In genomic region chr12:54935235-54935951, GRCh38 we compare ENCODE assay signal across 8 cellular contexts. TPM values are rescaled to one million over a fixed set of nuclear protein-coding genes. Genes with fewer than 3 reads are reported as not detected.
DNase-seq lines count a peak whose midpoint lies in the region; ATAC-seq and TF ChIP-seq lines count a peak whose summit lies in the region.

No MANE protein-coding gene starts in this region.

- H3K36me3 ChIP-seq in cardiac muscle cell (no peaks in the 10 kb centered on the region), right atrium auricular region (no peaks in the 10 kb centered on the region), Peyer's patch (no peaks in the 10 kb centered on the region)

- no peaks in the 10 kb centered on the region for H3K4me1 ChIP-seq in cardiac muscle cell (ENCODE audit: low read depth)
- H3K4me1 ChIP-seq in right atrium auricular region = no peaks in the 10 kb centered on the region
- H3K4me1 ChIP-seq in Peyer's patch = peaks cover 0 to 6% (median 0%) of the 10 kb centered on the region in 4 donors

- peaks cover 5% of the 10 kb centered on the region for H3K36me3 Mint-ChIP-seq in memory B cell

- no peak for TF ChIP-seq POLR2A in Peyer's patch (IDR thresholded peaks at IDR 0.05)

- DNase-seq in cardiac muscle cell (ENCODE audit: low read depth in 1 of 2, low spot score in 1 of 2) = peak in 1 of 2 donors; percentile 81
- no peak for DNase-seq in right atrium auricular region (ENCODE audit: low spot score)
- no peak for DNase-seq in Peyer's patch
- DNase-seq in memory B cell (ENCODE audit: low spot score in 2 of 2) = no peak
- no peak for DNase-seq in C1 segment of cervical spinal cord (lab: John Stamatoyannopoulos, UW)

- peak; percentile 97 for ATAC-seq in HG03045 (IDR thresholded peaks at IDR 0.05; ENCODE audit: unreplicated experiment)
- no peak for ATAC-seq in memory B cell (ENCODE audit: low read depth)
- ATAC-seq in GM19324 (IDR thresholded peaks at IDR 0.05; ENCODE audit: low FRiP score, unreplicated experiment) = no peak

- peaks cover 7% of the 10 kb centered on the region for H3K9me3 Mint-ChIP-seq in memory B cell

- no peak overlapping the region for H3K27ac ChIP-seq in cardiac muscle cell
- H3K27ac ChIP-seq in right atrium auricular region = no peak overlapping the region
- peak overlapping the region; percentile 27 to 55 (median 43) for H3K27ac ChIP-seq in Peyer's patch
- peak overlapping the region; percentile 46 for H3K27ac ChIP-seq in angular gyrus (ENCODE audit: low read depth, low read length)

- H3K9me3 ChIP-seq in cardiac muscle cell (ENCODE audit: low read depth) (no peaks in the 10 kb centered on the region), right atrium auricular region (peaks cover 0 to 4% of the 10 kb centered on the region in 2 donors), Peyer's patch (no peaks in the 10 kb centered on the region)

- TF ChIP-seq CTCF in cardiac muscle cell (IDR thresholded peaks at IDR 0.05; ENCODE audit: low read depth, low read length) (peak; percentile 23), right atrium auricular region (IDR thresholded peaks at IDR 0.05) (no peak), Peyer's patch (IDR thresholded peaks at IDR 0.05) (peak in 2 of 6 experiments; percentile 12 to 27)

- H3K4me1 Mint-ChIP-seq in memory B cell = peaks cover 9% of the 10 kb centered on the region

- no peak overlapping the region for H3K4me3 Mint-ChIP-seq in memory B cell

- no peaks in the 10 kb centered on the region for H3K27me3 ChIP-seq in cardiac muscle cell
- H3K27me3 ChIP-seq in right atrium auricular region = no peaks in the 10 kb centered on the region
- no peaks in the 10 kb centered on the region for H3K27me3 ChIP-seq in Peyer's patch

- H3K27ac Mint-ChIP-seq in memory B cell = peak overlapping the region; percentile 11

- no peak overlapping the region for H3K4me3 ChIP-seq in cardiac muscle cell
- H3K4me3 ChIP-seq in right atrium auricular region = no peak overlapping the region
- H3K4me3 ChIP-seq in Peyer's patch = no peak overlapping the region

- H3K27me3 Mint-ChIP-seq in memory B cell = no peaks in the 10 kb centered on the region

RNA-seq across cellular contexts. Expression of gene TESPA1, which starts 49.2 kb away (rescaled TPM):
- total RNA-seq in cardiac muscle cell (not detected in 2 replicates), right atrium auricular region (under 1 TPM in 1 of 2 donors, not detected in 1; 0.19 TPM), Peyer's patch (1 to 10 TPM; 1.2 to 9.6 (median 4.5) TPM)
- polyA plus RNA-seq in cardiac muscle cell = not detected in 2 replicates

Comparison
In these comparisons a context has a peak if more than half of its experiments do, and no peak if none do; other contexts are left out.
1. H3K27ac ChIP-seq: peak in Peyer's patch (4 of 4) and angular gyrus (single experiment); none in cardiac muscle cell (single experiment) and right atrium auricular region (0 of 2).